Comparison of ENCODE assay signal across 22 cellular contexts in the genomic region with DNA sequence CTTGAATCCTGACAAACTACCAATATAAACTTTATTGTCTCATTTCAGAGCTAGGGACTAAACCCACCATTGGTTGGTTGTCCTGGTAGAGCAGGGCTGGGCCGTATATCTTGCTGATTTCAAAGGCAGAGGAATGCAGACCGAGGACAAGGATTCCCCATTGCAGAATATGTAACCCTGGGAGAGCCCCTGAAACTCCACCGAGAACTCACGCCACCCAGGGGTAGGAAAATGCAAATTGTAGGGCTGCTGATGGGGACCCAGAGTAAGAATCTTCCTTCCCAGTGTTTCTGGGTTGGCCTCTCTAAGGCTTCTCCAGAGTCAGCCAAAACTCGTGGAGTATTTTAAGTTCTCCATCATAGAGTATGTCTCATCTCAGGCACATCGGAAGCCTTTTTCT.
"Had no signal": no experiment of that assay in that cellular context is flagged by ENCODE, and none has a peak within 500 bp of the region (broad histone marks: within the 10 kb centered on the region; RNA-seq: fewer than 3 reads in every experiment).

No MANE protein-coding gene starts in this region.

- H3K4me3 ChIP-seq: PC-9 had no signal

- H3K4me1 Mint-ChIP-seq: activated B cell treated with CpG ODN at 0.5 μM for 24 hours; activated CD4-positive, alpha-beta T cell treated with anti-CD3 and anti-CD28 coated beads, Interleukin-2, amount 10 ng/mL, durations not matched to agents 24 days and 14 days; activated CD8-positive, alpha-beta memory T cell treated with anti-CD3 and anti-CD28 coated beads, Interleukin-2, amount 10 ng/mL, durations not matched to agents 7 days and 5 days; brain had no signal

- H3K27ac ChIP-seq: PC-9 had no signal

- ATAC-seq: activated CD8-positive, alpha-beta memory T cell treated with anti-CD3 and anti-CD28 coated beads, Interleukin-2, amount 10 ng/mL, durations not matched to agents 7 days and 5 days; activated naive CD4-positive, alpha-beta T cell treated with anti-CD3 and anti-CD28 coated beads, Interleukin-2, amount 50 U/mL, for 72 hours; T-helper 17 cell had no signal

- H3K4me3 Mint-ChIP-seq: activated B cell treated with CpG ODN at 0.5 μM for 24 hours; activated CD4-positive, alpha-beta T cell treated with anti-CD3 and anti-CD28 coated beads, Interleukin-2, amount 10 ng/mL, durations not matched to agents 24 days and 14 days; activated CD8-positive, alpha-beta memory T cell treated with anti-CD3 and anti-CD28 coated beads, Interleukin-2, amount 10 ng/mL, durations not matched to agents 7 days and 5 days; activated T-cell treated with anti-CD3 and anti-CD28 coated beads, Interleukin-2, amount 50 U/mL, for 24 hours; activated T-helper 1 cell treated with anti-CD3 and anti-CD28 coated beads, Interleukin-12 subunit alpha, Interleukin-12 subunit beta, Interleukin-2, Interleukin-4 antibody, amounts not matched to agents 30 ng/mL and 10 ng/mL and 1 ng/mL, durations not matched to agents 14 hours and 24 hours and 36 hours; brain; central memory CD8-positive, alpha-beta T cell; T-helper 17 cell had no signal

- H3K9me3 Mint-ChIP-seq: activated B cell treated with CpG ODN at 0.5 μM for 24 hours; activated CD4-positive, alpha-beta T cell treated with anti-CD3 and anti-CD28 coated beads, Interleukin-2, amount 10 ng/mL, durations not matched to agents 24 days and 14 days; activated T-cell treated with anti-CD3 and anti-CD28 coated beads, Interleukin-2, amount 50 U/mL, for 24 hours; activated T-helper 1 cell treated with anti-CD3 and anti-CD28 coated beads, Interleukin-12 subunit alpha, Interleukin-12 subunit beta, Interleukin-2, Interleukin-4 antibody, amounts not matched to agents 30 ng/mL and 10 ng/mL and 1 ng/mL, durations not matched to agents 14 hours and 24 hours and 36 hours; brain; central memory CD8-positive, alpha-beta T cell had no signal

- DNase-seq: activated B cell treated with CpG ODN at 0.5 μM for 24 hours; activated CD4-positive, alpha-beta T cell treated with anti-CD3 and anti-CD28 coated beads for 1 hour; activated CD4-positive, alpha-beta T cell treated with anti-CD3 and anti-CD28 coated beads, Interleukin-2, amount 10 ng/mL, durations not matched to agents 24 days and 14 days; activated CD4-positive, alpha-beta T cell treated with anti-CD3 and anti-CD28 coated beads, Interleukin-2, amount 50 U/mL, for 48 hours; activated CD8-positive, alpha-beta memory T cell treated with anti-CD3 and anti-CD28 coated beads, Interleukin-2, amount 10 ng/mL, durations not matched to agents 7 days and 5 days; activated effector memory CD4-positive, alpha-beta T cell treated with anti-CD3 and anti-CD28 coated beads, Interleukin-2, amount 50 U/mL, for 16 hours; activated naive CD4-positive, alpha-beta T cell treated with Interleukin-2 at 50 U/mL for 16 hours; activated T-cell treated with anti-CD3 and anti-CD28 coated beads, Interleukin-2, amount 50 U/mL, for 24 hours; amygdala; NCI-H1092; NCI-H1417; NCI-H1930; NCI-H2171; NCI-H2227 treated with DMSO at 0.1 percent for 48 hours; PC-9; SIG-M5; T-helper 17 cell; T-helper 9 cell had no signal

- H3K36me3 Mint-ChIP-seq: activated CD8-positive, alpha-beta memory T cell treated with anti-CD3 and anti-CD28 coated beads, Interleukin-2, amount 10 ng/mL, durations not matched to agents 7 days and 5 days; activated naive CD4-positive, alpha-beta T cell treated with anti-CD3 and anti-CD28 coated beads, Interleukin-2, amount 50 U/mL, for 72 hours; brain had no signal

- H3K4me2 ChIP-seq: PC-9 had no signal

- H3K27ac Mint-ChIP-seq: activated B cell treated with CpG ODN at 0.5 μM for 24 hours; activated CD4-positive, alpha-beta T cell treated with anti-CD3 and anti-CD28 coated beads, Interleukin-2, amount 10 ng/mL, durations not matched to agents 24 days and 14 days; activated CD8-positive, alpha-beta memory T cell treated with anti-CD3 and anti-CD28 coated beads, Interleukin-2, amount 10 ng/mL, durations not matched to agents 7 days and 5 days; activated naive CD4-positive, alpha-beta T cell treated with anti-CD3 and anti-CD28 coated beads, Interleukin-2, amount 50 U/mL, for 72 hours; activated T-cell treated with anti-CD3 and anti-CD28 coated beads, Interleukin-2, amount 50 U/mL, for 24 hours; activated T-helper 1 cell treated with anti-CD3 and anti-CD28 coated beads, Interleukin-12 subunit alpha, Interleukin-12 subunit beta, Interleukin-2, Interleukin-4 antibody, amounts not matched to agents 30 ng/mL and 10 ng/mL and 1 ng/mL, durations not matched to agents 14 hours and 24 hours and 36 hours; brain; T-helper 17 cell had no signal

- H2AFZ ChIP-seq: PC-9 had no signal
